15 cellular contexts compared by ENCODE assay signal in the genomic region with DNA sequence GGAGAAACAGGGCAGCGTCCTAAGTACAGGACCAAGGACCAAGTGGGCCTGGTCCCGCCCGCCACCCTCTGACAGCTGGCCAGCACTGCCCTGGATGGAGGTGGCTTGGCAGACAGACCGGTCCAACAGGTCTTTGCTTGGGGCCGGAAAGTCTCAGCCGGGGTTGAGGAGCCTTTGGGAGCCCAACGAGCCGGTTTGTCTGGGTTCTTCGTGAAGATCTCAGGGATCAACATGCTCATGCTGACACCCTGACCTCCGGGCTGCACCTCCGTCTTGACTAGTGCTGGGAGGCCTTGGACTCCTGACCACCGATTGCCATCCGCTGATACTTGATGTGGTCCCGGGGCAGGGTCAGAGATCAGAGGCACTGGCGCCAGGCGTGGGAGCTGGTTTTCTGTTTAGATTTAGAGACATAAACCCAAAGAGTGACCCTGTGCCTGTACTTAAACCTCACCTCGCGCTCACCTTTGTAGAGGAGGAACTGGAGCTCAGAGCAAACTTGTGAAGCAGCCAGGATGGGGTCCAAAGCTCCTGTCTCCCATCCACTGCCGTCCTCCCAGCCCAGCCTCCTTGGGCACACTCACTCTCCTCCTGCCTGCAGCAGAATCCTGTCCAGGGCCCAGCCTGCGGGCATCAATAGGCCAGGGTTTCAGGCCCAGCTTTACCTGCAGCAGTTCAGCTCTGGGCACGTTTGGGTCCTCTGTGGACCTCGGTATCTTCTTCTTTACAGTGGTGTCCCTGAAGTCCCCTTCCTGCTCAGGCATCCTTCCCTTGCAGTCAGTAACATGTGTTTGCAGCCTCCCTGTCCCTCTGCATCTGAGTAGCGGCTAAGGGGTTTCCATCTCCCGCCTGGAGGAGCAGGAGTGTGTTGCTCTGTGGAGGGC.
DNase-seq lines count a peak whose midpoint lies in the region; ATAC-seq and TF ChIP-seq lines count a peak whose summit lies in the region.
"Had no signal": no experiment of that assay in that cellular context is flagged by ENCODE, and none has a peak within 500 bp of the region (broad histone marks: within the 10 kb centered on the region; RNA-seq: fewer than 3 reads in every experiment).

No MANE protein-coding gene starts in this region.

- H3K27ac Mint-ChIP-seq in T-helper 17 cell (peak overlapping the region; percentile 29), neural progenitor cell (no peak overlapping the region)
- H3K27ac Mint-ChIP-seq: T-cell had no signal

- no peak overlapping the region for H3K4me3 Mint-ChIP-seq in T-helper 17 cell
- H3K4me3 Mint-ChIP-seq in neural progenitor cell, result no peak overlapping the region
- H3K4me3 Mint-ChIP-seq: activated T-cell treated with anti-CD3 and anti-CD28 coated beads, Interleukin-2, amount 50 U/mL, for 4 hours; naive thymus-derived CD4-positive, alpha-beta T cell; T-cell had no signal

- CTCF ChIA-PET in HEK293 (lab: Yijun Ruan, JAX), result interaction anchor here (1.1 kb wide), 1 partner anchor 268 kb away, joined by 3 read pairs; no protein-coding TSS in a partner anchor

- H3K4me3 ChIP-seq in HEK293 (ENCODE audit: low read depth, low read length) (no peak overlapping the region), suprapubic skin (no peak overlapping the region), neural progenitor cell (no peak overlapping the region)
- H3K4me3 ChIP-seq: adrenal gland had no signal

- TF ChIP-seq EP300 in suprapubic skin (IDR thresholded peaks at IDR 0.05), result no peak

- H3K36me3 ChIP-seq in HEK293 (ENCODE audit: control insufficient read depth in 2 of 2, insufficient read depth in 1 of 2, low read length in 2 of 2), result peaks cover 0 to 4% of the 10 kb centered on the region in 2 experiments; a peak in 1 of 3 replicates
- H3K36me3 ChIP-seq in suprapubic skin, result no peaks in the 10 kb centered on the region
- no peaks in the 10 kb centered on the region for H3K36me3 ChIP-seq in neural progenitor cell
- H3K36me3 ChIP-seq: adrenal gland had no signal

- H3K4me2 ChIP-seq in neural progenitor cell, result no peak overlapping the region
- H3K4me2 ChIP-seq: KMS-11 had no signal

- TF ChIP-seq POLR2A in suprapubic skin (IDR thresholded peaks at IDR 0.05), result no peak

- H3K4me1 Mint-ChIP-seq in T-helper 17 cell (peaks cover 7% of the 10 kb centered on the region), neural progenitor cell (peaks cover 32% of the 10 kb centered on the region)

- peaks cover 3% of the 10 kb centered on the region for H3F3A ChIP-seq in neural progenitor cell (ENCODE audit: low read depth)

- POLR2A ChIA-PET in HEK293 (lab: Yijun Ruan, JAX), result interaction anchor here (1.0 kb wide), 1 partner anchor 33 kb away, joined by 3 read pairs; no protein-coding TSS in a partner anchor

- intact Hi-C loops in cardiac septum (cut with DNase I), result no loop called here

- H3K4me1 ChIP-seq in HEK293 (ENCODE audit: control insufficient read depth, insufficient read depth, low read length) (peaks cover 24% of the 10 kb centered on the region), suprapubic skin (peaks cover 58% of the 10 kb centered on the region), neural progenitor cell (peaks cover 25% of the 10 kb centered on the region)

- H3K27me3 ChIP-seq in suprapubic skin (no peaks in the 10 kb centered on the region), neural progenitor cell (no peaks in the 10 kb centered on the region)
- H3K27me3 ChIP-seq: adrenal gland had no signal

- H3K27ac ChIP-seq in HEK293 (ENCODE audit: extremely low read depth, low read depth, low read length), result 0 out of 2 replicates have a peak overlapping the region, but pooled peaks have one; percentile 3
- H3K27ac ChIP-seq in suprapubic skin, result peak overlapping the region; percentile 42
- H3K27ac ChIP-seq in neural progenitor cell, result no peak overlapping the region
- H3K27ac ChIP-seq: adrenal gland, KMS-11 had no signal

- H3K9me3 Mint-ChIP-seq in neural progenitor cell, result no peaks in the 10 kb centered on the region
- H3K9me3 Mint-ChIP-seq: T-cell had no signal

- no peak overlapping the region for H3K9ac ChIP-seq in neural progenitor cell
- H3K9ac ChIP-seq: KMS-11 had no signal

- H4K20me1 ChIP-seq in neural progenitor cell (ENCODE audit: low read depth), result peaks cover 14% of the 10 kb centered on the region

- ATAC-seq in T-helper 17 cell, result no peak
- peak; percentile 7 for ATAC-seq in left lobe of liver
- no peak for ATAC-seq in GM18517 (IDR thresholded peaks at IDR 0.05; ENCODE audit: unreplicated experiment)
- ATAC-seq: activated T-cell treated with anti-CD3 and anti-CD28 coated beads, Interleukin-2, amount 50 U/mL, for 4 hours; naive thymus-derived CD4-positive, alpha-beta T cell; T-cell had no signal

- DNase-seq in T-helper 17 cell (no peak), left lobe of liver (ENCODE audit: low spot score) (peak; percentile 80), suprapubic skin (ENCODE audit: low spot score in 2 of 2) (no peak), KG1 (lab: John Stamatoyannopoulos, UW) (no peak), cardiac septum (ENCODE audit: low spot score) (no peak), neural progenitor cell (ENCODE audit: low spot score) (no peak)
- DNase-seq: activated CD4-positive, alpha-beta T cell treated with anti-CD3 and anti-CD28 coated beads for 4 hours; activated T-cell treated with anti-CD3 and anti-CD28 coated beads, Interleukin-2, amount 50 U/mL, for 4 hours; adrenal gland; naive thymus-derived CD4-positive, alpha-beta T cell; NCI-H2081 treated with DMSO at 0.1 percent for 48 hours; T-cell had no signal

- no peaks in the 10 kb centered on the region for H3K36me3 Mint-ChIP-seq in T-helper 17 cell (ENCODE audit: low read depth)
- H3K36me3 Mint-ChIP-seq in neural progenitor cell, result peaks cover 2% of the 10 kb centered on the region
- H3K36me3 Mint-ChIP-seq: naive thymus-derived CD4-positive, alpha-beta T cell; T-cell had no signal

- H3K9me3 ChIP-seq in HEK293 (ENCODE audit: control insufficient read depth, insufficient read depth, low read depth, low read length), result no peaks in the 10 kb centered on the region
- no peaks in the 10 kb centered on the region for H3K9me3 ChIP-seq in T-helper 17 cell (ENCODE audit: control insufficient read depth, low read length, poor library complexity, severe bottlenecking)
- no peaks in the 10 kb centered on the region for H3K9me3 ChIP-seq in suprapubic skin
- H3K9me3 ChIP-seq in neural progenitor cell (ENCODE audit: low read depth), result no peaks in the 10 kb centered on the region
- H3K9me3 ChIP-seq: adrenal gland had no signal

- H2AFZ ChIP-seq in neural progenitor cell (replicated peaks), result no peak overlapping the region

- WGBS in suprapubic skin, result 84% methylated on average over 12 of the region's 24 CpGs

- H3K79me2 ChIP-seq in neural progenitor cell (ENCODE audit: low read depth), result no peaks in the 10 kb centered on the region

- TF ChIP-seq CTCF in HEK293 (tag by site-specific recombination; IDR thresholded peaks at IDR 0.05) (no peak), suprapubic skin (IDR thresholded peaks at IDR 0.05) (no peak), neural progenitor cell (IDR thresholded peaks at IDR 0.05) (no peak)

- H3K27me3 Mint-ChIP-seq in T-helper 17 cell (peaks cover 9% of the 10 kb centered on the region), neural progenitor cell (ENCODE audit: insufficient read depth, low read depth) (peaks cover 8% of the 10 kb centered on the region)

TF ChIP-seq in HEK293, 187 proteins besides CTCF, POLR2A, EP300 and RAD21:
- no peak for TF ChIP-seq SP2 (tag by site-specific recombination; IDR thresholded peaks at IDR 0.05)
- TF ChIP-seq ZNF274 (IDR thresholded peaks at IDR 0.05; ENCODE audit: low read length), result no peak
- TF ChIP-seq ZNF274 (tag by site-specific recombination; IDR thresholded peaks at IDR 0.05; ENCODE audit: borderline replicate concordance), result no peak
- TF ChIP-seq, protein P1, sequence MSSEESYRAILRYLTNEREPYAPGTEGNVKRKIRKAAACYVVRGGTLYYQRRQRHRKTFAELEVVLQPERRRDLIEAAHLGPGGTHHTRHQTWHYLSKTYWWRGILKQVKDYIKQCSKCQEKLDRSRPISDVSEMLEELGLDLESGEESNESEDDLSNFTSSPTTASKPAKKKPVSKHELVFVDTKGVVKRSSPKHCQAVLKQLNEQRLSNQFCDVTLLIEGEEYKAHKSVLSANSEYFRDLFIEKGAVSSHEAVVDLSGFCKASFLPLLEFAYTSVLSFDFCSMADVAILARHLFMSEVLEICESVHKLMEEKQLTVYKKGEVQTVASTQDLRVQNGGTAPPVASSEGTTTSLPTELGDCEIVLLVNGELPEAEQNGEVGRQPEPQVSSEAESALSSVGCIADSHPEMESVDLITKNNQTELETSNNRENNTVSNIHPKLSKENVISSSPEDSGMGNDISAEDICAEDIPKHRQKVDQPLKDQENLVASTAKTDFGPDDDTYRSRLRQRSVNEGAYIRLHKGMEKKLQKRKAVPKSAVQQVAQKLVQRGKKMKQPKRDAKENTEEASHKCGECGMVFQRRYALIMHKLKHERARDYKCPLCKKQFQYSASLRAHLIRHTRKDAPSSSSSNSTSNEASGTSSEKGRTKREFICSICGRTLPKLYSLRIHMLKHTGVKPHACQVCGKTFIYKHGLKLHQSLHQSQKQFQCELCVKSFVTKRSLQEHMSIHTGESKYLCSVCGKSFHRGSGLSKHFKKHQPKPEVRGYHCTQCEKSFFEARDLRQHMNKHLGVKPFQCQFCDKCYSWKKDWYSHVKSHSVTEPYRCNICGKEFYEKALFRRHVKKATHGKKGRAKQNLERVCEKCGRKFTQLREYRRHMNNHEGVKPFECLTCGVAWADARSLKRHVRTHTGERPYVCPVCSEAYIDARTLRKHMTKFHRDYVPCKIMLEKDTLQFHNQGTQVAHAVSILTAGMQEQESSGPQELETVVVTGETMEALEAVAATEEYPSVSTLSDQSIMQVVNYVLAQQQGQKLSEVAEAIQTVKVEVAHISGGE (tag by site-specific recombination; conservative IDR thresholded peaks at IDR 0.05; ENCODE audit: low read depth), result no peak
- no peak for TF ChIP-seq ZSCAN23 (tag by site-specific recombination; IDR thresholded peaks at IDR 0.05)
- no peak for TF ChIP-seq ZNF561 (tag by site-specific recombination; IDR thresholded peaks at IDR 0.05; ENCODE audit: borderline replicate concordance)
- TF ChIP-seq ZFP3 (tag by site-specific recombination; IDR thresholded peaks at IDR 0.05; ENCODE audit: low read depth), result no peak
